8 cellular contexts compared by ENCODE assay signal in the genomic region with DNA sequence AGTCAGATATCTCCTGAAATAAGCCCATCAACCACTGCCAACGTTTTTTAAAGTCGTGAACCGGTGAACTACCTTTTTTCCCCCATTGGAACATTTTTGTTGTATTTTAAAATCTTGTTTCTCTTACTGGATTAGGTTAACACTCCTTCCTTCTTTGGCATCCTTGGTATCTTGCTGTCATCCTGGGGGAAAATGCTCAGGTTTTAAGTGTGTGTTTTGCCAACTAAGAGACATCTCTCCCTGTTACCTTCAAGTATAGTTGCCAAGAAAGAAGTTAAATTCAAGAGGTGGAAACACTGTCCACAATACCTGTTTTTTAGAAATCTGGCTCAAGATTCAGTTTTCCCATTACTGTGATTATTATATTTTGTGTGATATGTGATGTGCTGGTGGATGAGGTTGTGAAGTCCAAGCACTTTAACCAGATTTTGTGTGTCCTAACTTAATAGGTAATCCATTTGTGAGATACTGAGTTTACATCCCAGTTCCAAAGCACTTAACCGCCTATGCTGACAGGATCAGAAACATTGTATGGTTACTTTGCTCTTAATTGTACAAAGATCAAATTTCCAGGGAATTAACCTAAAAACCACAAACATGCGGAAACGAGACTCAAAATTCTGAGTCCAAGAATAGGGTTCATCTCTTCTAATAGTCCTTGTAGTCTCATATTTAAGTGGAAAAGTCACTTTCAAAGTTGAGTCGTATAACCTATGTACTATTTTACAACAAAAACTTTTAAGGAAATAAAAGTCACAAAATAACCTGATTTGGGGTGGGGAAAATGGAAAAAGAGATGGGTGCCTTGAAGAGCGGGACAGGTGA. TPM values are rescaled to one million over a fixed set of nuclear protein-coding genes. Genes with fewer than 3 reads are reported as not detected.
DNase-seq lines count a peak whose midpoint lies in the region; ATAC-seq, FAIRE-seq and TF ChIP-seq lines count a peak whose summit lies in the region.

No MANE protein-coding gene starts in this region.

- H3K4me1 Mint-ChIP-seq in activated CD4-positive, alpha-beta T cell treated with anti-CD3 and anti-CD28 coated beads, Interleukin-2, amount 10 ng/mL, durations not matched to agents 24 days and 14 days = peaks cover 23% of the 10 kb centered on the region

- ATAC-seq in activated naive CD4-positive, alpha-beta T cell treated with anti-CD3 and anti-CD28 coated beads, Interleukin-2, amount 50 U/mL, for 72 hours = no peak

- peak overlapping the region; percentile 99 to 100 for H3K27ac ChIP-seq in kidney (ENCODE audit: low read depth in 2 of 2, low read length in 2 of 2)
- H3K27ac ChIP-seq in temporal lobe (ENCODE audit: low read depth, low read length) = peak overlapping the region; percentile 99

- H3K9me3 ChIP-seq in kidney (ENCODE audit: control insufficient read depth in 1 of 2, low read length in 2 of 2) = no peaks in the 10 kb centered on the region

- H3K4me1 ChIP-seq in kidney (ENCODE audit: control insufficient read depth in 1 of 2, insufficient read depth in 1 of 2, low read depth in 1 of 2, low read length in 2 of 2) = peaks cover 6 to 11% of the 10 kb centered on the region in 2 donors

- H3K27ac Mint-ChIP-seq in activated CD4-positive, alpha-beta T cell treated with anti-CD3 and anti-CD28 coated beads, Interleukin-2, amount 10 ng/mL, durations not matched to agents 24 days and 14 days = peak overlapping the region; percentile 100
- peak overlapping the region; percentile 70 to 100 for H3K27ac Mint-ChIP-seq in activated naive CD4-positive, alpha-beta T cell treated with anti-CD3 and anti-CD28 coated beads, Interleukin-2, amount 50 U/mL, for 72 hours

- H3K9ac ChIP-seq in kidney (ENCODE audit: low read length in 2 of 2) = peak overlapping the region; percentile 4 to 60

- DNase-seq in activated CD4-positive, alpha-beta T cell treated with anti-CD3 and anti-CD28 coated beads, Interleukin-2, amount 10 ng/mL, durations not matched to agents 24 days and 14 days = no peak
- DNase-seq in activated CD4-positive, alpha-beta T cell treated with anti-CD3 and anti-CD28 coated beads for 4 hours = no peak
- no peak for DNase-seq in activated naive CD4-positive, alpha-beta T cell treated with anti-CD3 and anti-CD28 coated beads, Interleukin-2, amount 50 U/mL, for 72 hours (ENCODE audit: low spot score in 2 of 2)
- DNase-seq in kidney (no peak), AG20443 (ENCODE audit: low spot score) (no peak), GOT3 (lab: John Stamatoyannopoulos, UW) (no peak)
- no peak for DNase-seq in NK-92 treated with Interleukin-12 subunit alpha and Interleukin-12 subunit beta, amount 100 ng/mL, for 24 hours (lab: John Stamatoyannopoulos, UW)

- no peak for FAIRE-seq in kidney (lab: Jason Lieb, UNC)

- peak overlapping the region; percentile 90 for H3K4me3 Mint-ChIP-seq in activated CD4-positive, alpha-beta T cell treated with anti-CD3 and anti-CD28 coated beads, Interleukin-2, amount 10 ng/mL, durations not matched to agents 24 days and 14 days

- no peaks in the 10 kb centered on the region for H3K27me3 Mint-ChIP-seq in activated CD4-positive, alpha-beta T cell treated with anti-CD3 and anti-CD28 coated beads, Interleukin-2, amount 10 ng/mL, durations not matched to agents 24 days and 14 days

- no peak for TF ChIP-seq CTCF in kidney (IDR thresholded peaks at IDR 0.05; ENCODE audit: borderline replicate concordance, extremely low read depth, insufficient read depth)

- H3K9me3 Mint-ChIP-seq in activated CD4-positive, alpha-beta T cell treated with anti-CD3 and anti-CD28 coated beads, Interleukin-2, amount 10 ng/mL, durations not matched to agents 24 days and 14 days = no peaks in the 10 kb centered on the region
- H3K9me3 Mint-ChIP-seq in activated naive CD4-positive, alpha-beta T cell treated with anti-CD3 and anti-CD28 coated beads, Interleukin-2, amount 50 U/mL, for 72 hours = no peaks in the 10 kb centered on the region

- intact Hi-C loops in activated CD4-positive, alpha-beta T cell treated with anti-CD3 and anti-CD28 coated beads, Interleukin-2, amount 10 ng/mL, durations not matched to agents 24 days and 14 days (cut with micrococcal nuclease) = loop anchor here (10.0 kb wide), 1 partner anchor 518 kb away; a partner anchor contains a TSS
- intact Hi-C loops in kidney (cut with DNase I) = no loop called here

- peaks cover 21% of the 10 kb centered on the region for H3K36me3 Mint-ChIP-seq in activated CD4-positive, alpha-beta T cell treated with anti-CD3 and anti-CD28 coated beads, Interleukin-2, amount 10 ng/mL, durations not matched to agents 24 days and 14 days (ENCODE audit: low read depth)
- H3K36me3 Mint-ChIP-seq in activated naive CD4-positive, alpha-beta T cell treated with anti-CD3 and anti-CD28 coated beads, Interleukin-2, amount 50 U/mL, for 72 hours = peaks cover 19 to 29% of the 10 kb centered on the region in 2 donors

- no peaks in the 10 kb centered on the region for H3K36me3 ChIP-seq in kidney (ENCODE audit: control insufficient read depth in 1 of 2, insufficient read depth in 2 of 2, low read length in 2 of 2)

- H3K4me3 ChIP-seq in kidney (ENCODE audit: low read length in 2 of 2) = peak overlapping the region; percentile 62 to 67

RNA-seq across cellular contexts. Expression of a gene that starts 1.3 kb away (rescaled TPM):
- total RNA-seq in activated CD4-positive, alpha-beta T cell treated with anti-CD3 and anti-CD28 coated beads, Interleukin-2, amount 10 ng/mL, durations not matched to agents 24 days and 14 days = 99.9 and 104 TPM in 2 replicates
- total RNA-seq in activated naive CD4-positive, alpha-beta T cell treated with anti-CD3 and anti-CD28 coated beads, Interleukin-2, amount 50 U/mL, for 72 hours = 100 to 1,000 TPM in 1 of 2 donors, 10 to 100 TPM in 1; 79.1 to 161 TPM
- 86.2 TPM for total RNA-seq in kidney
- polyA plus RNA-seq in kidney (ENCODE audit: insufficient read depth, low read depth, low replicate concordance) = 14.5 TPM
- 103 TPM for total RNA-seq in temporal lobe
